In the genomic region with DNA sequence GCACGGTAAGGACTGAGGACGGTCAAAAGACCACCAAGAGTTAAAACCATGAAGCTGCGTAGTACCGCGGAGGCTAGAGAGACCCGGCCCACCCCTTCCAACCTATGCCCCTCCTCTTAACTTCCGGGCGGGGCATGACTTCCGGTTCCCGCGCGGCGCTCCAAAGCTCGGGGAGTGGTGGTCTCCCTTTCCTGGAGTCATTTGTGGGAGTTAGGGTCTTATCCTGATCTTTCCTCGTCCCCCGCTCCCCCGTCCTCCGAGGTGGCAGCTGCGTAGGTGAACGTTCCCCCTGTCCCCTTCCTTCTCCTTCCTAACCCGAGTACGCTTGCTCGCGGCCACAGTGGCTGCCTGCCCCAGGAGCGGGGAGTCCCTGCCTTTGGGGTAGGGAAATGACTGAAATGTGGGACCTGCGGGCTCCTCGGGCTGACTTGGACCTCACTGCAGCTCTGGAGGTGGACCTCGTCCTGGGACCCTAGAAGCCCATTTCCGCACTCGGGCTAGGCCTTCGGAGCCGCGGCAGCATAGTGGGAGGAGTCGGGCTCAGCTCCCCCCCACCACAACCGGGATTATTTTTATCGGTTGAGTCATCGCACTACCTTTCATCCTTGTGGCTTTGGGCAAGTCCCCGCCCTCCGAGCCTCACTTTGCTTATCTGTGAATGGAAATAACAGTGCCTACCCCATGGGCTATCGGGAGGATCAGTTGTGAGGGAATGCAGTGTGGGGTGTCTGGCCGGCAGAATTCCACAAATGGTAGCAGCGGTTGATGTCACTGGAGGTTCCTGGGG, we compare ENCODE assay signal across 1 cellular context.
A peak's percentile ranks its signal among the peaks of the same experiment; 100 is the strongest.
TF ChIP-seq lines count a peak whose summit lies in the region.

No MANE protein-coding gene starts in this region.

TF ChIP-seq in K562, 482 proteins besides CTCF, POLR2A, EP300 and RAD21 (continues in another document):
- TF ChIP-seq, protein P1, sequence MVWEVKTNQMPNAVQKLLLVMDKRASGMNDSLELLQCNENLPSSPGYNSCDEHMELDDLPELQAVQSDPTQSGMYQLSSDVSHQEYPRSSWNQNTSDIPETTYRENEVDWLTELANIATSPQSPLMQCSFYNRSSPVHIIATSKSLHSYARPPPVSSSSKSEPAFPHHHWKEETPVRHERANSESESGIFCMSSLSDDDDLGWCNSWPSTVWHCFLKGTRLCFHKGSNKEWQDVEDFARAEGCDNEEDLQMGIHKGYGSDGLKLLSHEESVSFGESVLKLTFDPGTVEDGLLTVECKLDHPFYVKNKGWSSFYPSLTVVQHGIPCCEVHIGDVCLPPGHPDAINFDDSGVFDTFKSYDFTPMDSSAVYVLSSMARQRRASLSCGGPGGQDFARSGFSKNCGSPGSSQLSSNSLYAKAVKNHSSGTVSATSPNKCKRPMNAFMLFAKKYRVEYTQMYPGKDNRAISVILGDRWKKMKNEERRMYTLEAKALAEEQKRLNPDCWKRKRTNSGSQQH (CRISPR knock-in tag; IDR thresholded peaks at IDR 0.05), result peak; percentile 64
- TF ChIP-seq ZC3H4 (CRISPR knock-in tag; IDR thresholded peaks at IDR 0.05; ENCODE audit: borderline replicate concordance) (peak; percentile 94; the same call in 1 of the 2 replicates), BRD9 (IDR thresholded peaks at IDR 0.05; ENCODE audit: low read depth, partially characterized antibody) (peak; percentile 89), NCOA4 (IDR thresholded peaks at IDR 0.05; ENCODE audit: partially characterized antibody) (peak; percentile 61), POLR2H (tag; IDR thresholded peaks at IDR 0.05; ENCODE audit: low read depth) (peak; percentile 95), SMC3 (conservative IDR thresholded peaks at IDR 0.05; ENCODE audit: insufficient read depth, low read depth, low read length) (peak; percentile 17; the same call in 1 of the 2 replicates), GABPB1 (CRISPR knock-in tag; IDR thresholded peaks at IDR 0.05) (peak; percentile 93), NUFIP1 (IDR thresholded peaks at IDR 0.05; ENCODE audit: partially characterized antibody) (no peak), ZNF24 (IDR thresholded peaks at IDR 0.05) (no peak), LEF1 (IDR thresholded peaks at IDR 0.05) (peak; percentile 92), KLF1 (tag; IDR thresholded peaks at IDR 0.05) (peak; percentile 91), ZBTB17 (CRISPR knock-in tag; IDR thresholded peaks at IDR 0.05) (peak; percentile 74; the same call in 1 of the 2 replicates), BCOR (IDR thresholded peaks at IDR 0.05) (no peak; the same call in 1 of the 2 replicates), BHLHE40 (IDR thresholded peaks at IDR 0.05; ENCODE audit: low read length) (peak; percentile 55; the same call in 1 of the 2 replicates), ETV6 (IDR thresholded peaks at IDR 0.05; ENCODE audit: borderline replicate concordance in 1 of 2, low read depth in 2 of 2, low read length in 1 of 2) (no peak), ETV6 (CRISPR knock-in tag; IDR thresholded peaks at IDR 0.05; ENCODE audit: borderline replicate concordance) (no peak), NFE2L1 (tag; IDR thresholded peaks at IDR 0.05; ENCODE audit: borderline replicate concordance, low read depth) (no peak), SRSF3 (IDR thresholded peaks at IDR 0.05; ENCODE audit: insufficient read depth, low read length) (peak; percentile 93; the same call in 1 of the 2 replicates), GATA2 (CRISPR knock-in tag; IDR thresholded peaks at IDR 0.05) (peak; percentile 98), PRPF4 (IDR thresholded peaks at IDR 0.05; ENCODE audit: insufficient read depth, low read depth, low read length, poor library complexity, severe bottlenecking) (no peak), SOX6 (IDR thresholded peaks at IDR 0.05) (peak; percentile 83), JUN (IDR thresholded peaks at IDR 0.05; ENCODE audit: borderline replicate concordance, low read depth, low read length) (peak; percentile 92), JUN (CRISPR knock-in tag; IDR thresholded peaks at IDR 0.05; ENCODE audit: borderline replicate concordance) (peak; percentile 83), HDAC8 (tag; IDR thresholded peaks at IDR 0.05) (peak; percentile 58; the same call in 1 of the 2 replicates), KDM2B (CRISPR knock-in tag; IDR thresholded peaks at IDR 0.05) (peak; percentile 92; the same call in 1 of the 2 replicates), ZNF263 (CRISPR knock-in tag; IDR thresholded peaks at IDR 0.05; ENCODE audit: borderline replicate concordance) (peak; percentile 68; the same call in 1 of the 2 replicates), ZNF551 (CRISPR knock-in tag; IDR thresholded peaks at IDR 0.05) (no peak), SUPT5H (IDR thresholded peaks at IDR 0.05) (peak; percentile 99), KDM1A (IDR thresholded peaks at IDR 0.05) (peak in 1 of 2 experiments; percentile 66; a peak in 2 of 4 replicates), CBFA2T3 (IDR thresholded peaks at IDR 0.05) (peak; percentile 82), CHD1 (IDR thresholded peaks at IDR 0.05; ENCODE audit: low read length) (peak; percentile 56), ARID1B (IDR thresholded peaks at IDR 0.05) (peak; percentile 90), FOSL1 (tag; conservative IDR thresholded peaks at IDR 0.05) (peak; percentile 98), ZNF140 (CRISPR knock-in tag; IDR thresholded peaks at IDR 0.05) (no peak), CREM (IDR thresholded peaks at IDR 0.05; ENCODE audit: low read depth) (peak; percentile 74), WHSC1 (IDR thresholded peaks at IDR 0.05; ENCODE audit: low read length) (no peak), HMGN3 (IDR thresholded peaks at IDR 0.05; ENCODE audit: borderline replicate concordance, extremely low read depth, insufficient read length, low read depth, low read length) (no peak), EGR1 (conservative IDR thresholded peaks at IDR 0.05) (peak; percentile 17), PML (IDR thresholded peaks at IDR 0.05; ENCODE audit: low read length) (peak; percentile 86), ZSCAN32 (CRISPR knock-in tag; IDR thresholded peaks at IDR 0.05) (no peak), OTX1 (CRISPR knock-in tag; IDR thresholded peaks at IDR 0.05) (peak; percentile 85; the same call in 1 of the 2 replicates), SIN3A (IDR thresholded peaks at IDR 0.05; ENCODE audit: borderline replicate concordance in 2 of 2, control insufficient read depth in 1 of 2, low read depth in 2 of 2, low read length in 2 of 2) (peak in 1 of 2 experiments; percentile 40; a peak in 1 of 4 replicates), XRCC5 (IDR thresholded peaks at IDR 0.05; ENCODE audit: low read depth, low read length) (peak; percentile 76; the same call in 1 of the 2 replicates)
- TF ChIP-seq, protein P2, sequence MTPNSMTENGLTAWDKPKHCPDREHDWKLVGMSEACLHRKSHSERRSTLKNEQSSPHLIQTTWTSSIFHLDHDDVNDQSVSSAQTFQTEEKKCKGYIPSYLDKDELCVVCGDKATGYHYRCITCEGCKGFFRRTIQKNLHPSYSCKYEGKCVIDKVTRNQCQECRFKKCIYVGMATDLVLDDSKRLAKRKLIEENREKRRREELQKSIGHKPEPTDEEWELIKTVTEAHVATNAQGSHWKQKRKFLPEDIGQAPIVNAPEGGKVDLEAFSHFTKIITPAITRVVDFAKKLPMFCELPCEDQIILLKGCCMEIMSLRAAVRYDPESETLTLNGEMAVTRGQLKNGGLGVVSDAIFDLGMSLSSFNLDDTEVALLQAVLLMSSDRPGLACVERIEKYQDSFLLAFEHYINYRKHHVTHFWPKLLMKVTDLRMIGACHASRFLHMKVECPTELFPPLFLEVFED (CRISPR knock-in tag; conservative IDR thresholded peaks at IDR 0.05), result peak; percentile 57; the same call in 1 of the 2 replicates
- TF ChIP-seq, protein P3, sequence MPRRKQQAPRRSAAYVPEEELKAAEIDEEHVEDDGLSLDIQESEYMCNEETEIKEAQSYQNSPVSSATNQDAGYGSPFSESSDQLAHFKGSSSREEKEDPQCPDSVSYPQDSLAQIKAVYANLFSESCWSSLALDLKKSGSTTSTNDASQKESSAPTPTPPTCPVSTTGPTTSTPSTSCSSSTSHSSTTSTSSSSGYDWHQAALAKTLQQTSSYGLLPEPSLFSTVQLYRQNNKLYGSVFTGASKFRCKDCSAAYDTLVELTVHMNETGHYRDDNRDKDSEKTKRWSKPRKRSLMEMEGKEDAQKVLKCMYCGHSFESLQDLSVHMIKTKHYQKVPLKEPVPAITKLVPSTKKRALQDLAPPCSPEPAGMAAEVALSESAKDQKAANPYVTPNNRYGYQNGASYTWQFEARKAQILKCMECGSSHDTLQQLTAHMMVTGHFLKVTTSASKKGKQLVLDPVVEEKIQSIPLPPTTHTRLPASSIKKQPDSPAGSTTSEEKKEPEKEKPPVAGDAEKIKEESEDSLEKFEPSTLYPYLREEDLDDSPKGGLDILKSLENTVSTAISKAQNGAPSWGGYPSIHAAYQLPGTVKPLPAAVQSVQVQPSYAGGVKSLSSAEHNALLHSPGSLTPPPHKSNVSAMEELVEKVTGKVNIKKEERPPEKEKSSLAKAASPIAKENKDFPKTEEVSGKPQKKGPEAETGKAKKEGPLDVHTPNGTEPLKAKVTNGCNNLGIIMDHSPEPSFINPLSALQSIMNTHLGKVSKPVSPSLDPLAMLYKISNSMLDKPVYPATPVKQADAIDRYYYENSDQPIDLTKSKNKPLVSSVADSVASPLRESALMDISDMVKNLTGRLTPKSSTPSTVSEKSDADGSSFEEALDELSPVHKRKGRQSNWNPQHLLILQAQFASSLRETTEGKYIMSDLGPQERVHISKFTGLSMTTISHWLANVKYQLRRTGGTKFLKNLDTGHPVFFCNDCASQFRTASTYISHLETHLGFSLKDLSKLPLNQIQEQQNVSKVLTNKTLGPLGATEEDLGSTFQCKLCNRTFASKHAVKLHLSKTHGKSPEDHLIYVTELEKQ (CRISPR knock-in tag; IDR thresholded peaks at IDR 0.05), result no peak
- TF ChIP-seq, protein P4, sequence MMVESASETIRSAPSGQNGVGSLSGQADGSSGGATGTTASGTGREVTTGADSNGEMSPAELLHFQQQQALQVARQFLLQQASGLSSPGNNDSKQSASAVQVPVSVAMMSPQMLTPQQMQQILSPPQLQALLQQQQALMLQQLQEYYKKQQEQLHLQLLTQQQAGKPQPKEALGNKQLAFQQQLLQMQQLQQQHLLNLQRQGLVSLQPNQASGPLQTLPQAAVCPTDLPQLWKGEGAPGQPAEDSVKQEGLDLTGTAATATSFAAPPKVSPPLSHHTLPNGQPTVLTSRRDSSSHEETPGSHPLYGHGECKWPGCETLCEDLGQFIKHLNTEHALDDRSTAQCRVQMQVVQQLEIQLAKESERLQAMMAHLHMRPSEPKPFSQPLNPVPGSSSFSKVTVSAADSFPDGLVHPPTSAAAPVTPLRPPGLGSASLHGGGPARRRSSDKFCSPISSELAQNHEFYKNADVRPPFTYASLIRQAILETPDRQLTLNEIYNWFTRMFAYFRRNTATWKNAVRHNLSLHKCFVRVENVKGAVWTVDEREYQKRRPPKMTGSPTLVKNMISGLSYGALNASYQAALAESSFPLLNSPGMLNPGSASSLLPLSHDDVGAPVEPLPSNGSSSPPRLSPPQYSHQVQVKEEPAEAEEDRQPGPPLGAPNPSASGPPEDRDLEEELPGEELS (CRISPR knock-in tag; IDR thresholded peaks at IDR 0.05; ENCODE audit: borderline replicate concordance), result peak; percentile 57; the same call in 1 of the 2 replicates
- TF ChIP-seq, protein P5, sequence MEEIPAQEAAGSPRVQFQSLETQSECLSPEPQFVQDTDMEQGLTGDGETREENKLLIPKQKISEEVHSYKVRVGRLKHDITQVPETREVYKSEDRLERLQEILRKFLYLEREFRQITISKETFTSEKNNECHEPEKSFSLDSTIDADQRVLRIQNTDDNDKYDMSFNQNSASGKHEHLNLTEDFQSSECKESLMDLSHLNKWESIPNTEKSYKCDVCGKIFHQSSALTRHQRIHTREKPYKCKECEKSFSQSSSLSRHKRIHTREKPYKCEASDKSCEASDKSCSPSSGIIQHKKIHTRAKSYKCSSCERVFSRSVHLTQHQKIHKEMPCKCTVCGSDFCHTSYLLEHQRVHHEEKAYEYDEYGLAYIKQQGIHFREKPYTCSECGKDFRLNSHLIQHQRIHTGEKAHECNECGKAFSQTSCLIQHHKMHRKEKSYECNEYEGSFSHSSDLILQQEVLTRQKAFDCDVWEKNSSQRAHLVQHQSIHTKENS (CRISPR knock-in tag; IDR thresholded peaks at IDR 0.05), result no peak
- TF ChIP-seq, protein P6, sequence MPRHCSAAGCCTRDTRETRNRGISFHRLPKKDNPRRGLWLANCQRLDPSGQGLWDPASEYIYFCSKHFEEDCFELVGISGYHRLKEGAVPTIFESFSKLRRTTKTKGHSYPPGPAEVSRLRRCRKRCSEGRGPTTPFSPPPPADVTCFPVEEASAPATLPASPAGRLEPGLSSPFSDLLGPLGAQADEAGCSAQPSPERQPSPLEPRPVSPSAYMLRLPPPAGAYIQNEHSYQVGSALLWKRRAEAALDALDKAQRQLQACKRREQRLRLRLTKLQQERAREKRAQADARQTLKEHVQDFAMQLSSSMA (CRISPR knock-in tag; IDR thresholded peaks at IDR 0.05), result peak; percentile 79; the same call in 1 of the 2 replicates
- TF ChIP-seq, protein P7, sequence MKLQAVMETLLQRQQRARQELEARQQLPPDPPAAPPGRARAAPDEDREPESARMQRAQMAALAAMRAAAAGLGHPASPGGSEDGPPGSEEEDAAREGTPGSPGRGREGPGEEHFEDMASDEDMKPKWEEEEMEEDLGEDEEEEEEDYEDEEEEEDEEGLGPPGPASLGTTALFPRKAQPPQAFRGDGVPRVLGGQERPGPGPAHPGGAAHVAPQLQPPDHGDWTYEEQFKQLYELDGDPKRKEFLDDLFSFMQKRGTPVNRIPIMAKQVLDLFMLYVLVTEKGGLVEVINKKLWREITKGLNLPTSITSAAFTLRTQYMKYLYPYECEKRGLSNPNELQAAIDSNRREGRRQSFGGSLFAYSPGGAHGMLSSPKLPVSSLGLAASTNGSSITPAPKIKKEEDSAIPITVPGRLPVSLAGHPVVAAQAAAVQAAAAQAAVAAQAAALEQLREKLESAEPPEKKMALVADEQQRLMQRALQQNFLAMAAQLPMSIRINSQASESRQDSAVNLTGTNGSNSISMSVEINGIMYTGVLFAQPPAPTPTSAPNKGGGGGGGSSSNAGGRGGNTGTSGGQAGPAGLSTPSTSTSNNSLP (IDR thresholded peaks at IDR 0.05; ENCODE audit: borderline replicate concordance, low read depth, low read length), result peak; percentile 91
- TF ChIP-seq, protein P8, sequence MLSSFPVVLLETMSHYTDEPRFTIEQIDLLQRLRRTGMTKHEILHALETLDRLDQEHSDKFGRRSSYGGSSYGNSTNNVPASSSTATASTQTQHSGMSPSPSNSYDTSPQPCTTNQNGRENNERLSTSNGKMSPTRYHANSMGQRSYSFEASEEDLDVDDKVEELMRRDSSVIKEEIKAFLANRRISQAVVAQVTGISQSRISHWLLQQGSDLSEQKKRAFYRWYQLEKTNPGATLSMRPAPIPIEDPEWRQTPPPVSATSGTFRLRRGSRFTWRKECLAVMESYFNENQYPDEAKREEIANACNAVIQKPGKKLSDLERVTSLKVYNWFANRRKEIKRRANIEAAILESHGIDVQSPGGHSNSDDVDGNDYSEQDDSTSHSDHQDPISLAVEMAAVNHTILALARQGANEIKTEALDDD (IDR thresholded peaks at IDR 0.05), result peak; percentile 64; the same call in 1 of the 2 replicates
- TF ChIP-seq, protein P9, sequence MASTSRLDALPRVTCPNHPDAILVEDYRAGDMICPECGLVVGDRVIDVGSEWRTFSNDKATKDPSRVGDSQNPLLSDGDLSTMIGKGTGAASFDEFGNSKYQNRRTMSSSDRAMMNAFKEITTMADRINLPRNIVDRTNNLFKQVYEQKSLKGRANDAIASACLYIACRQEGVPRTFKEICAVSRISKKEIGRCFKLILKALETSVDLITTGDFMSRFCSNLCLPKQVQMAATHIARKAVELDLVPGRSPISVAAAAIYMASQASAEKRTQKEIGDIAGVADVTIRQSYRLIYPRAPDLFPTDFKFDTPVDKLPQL (IDR thresholded peaks at IDR 0.05; ENCODE audit: extremely low read depth, insufficient read length), result peak; percentile 47
